1 cellular context compared by ENCODE assay signal in genomic region chr1:167722152-167722869, GRCh38.
TF ChIP-seq lines count a peak whose summit lies in the region.

No MANE protein-coding gene starts in this region.

TF ChIP-seq in H1, 55 proteins besides CTCF, POLR2A, EP300 and RAD21 (continued from another document):
- TF ChIP-seq HDAC2 (IDR thresholded peaks at IDR 0.05; ENCODE audit: borderline replicate concordance in 1 of 2, low read depth in 2 of 2, low read length in 2 of 2) (no peak), KDM4A (IDR thresholded peaks at IDR 0.05; ENCODE audit: low read depth, low read length, severe bottlenecking) (peak; percentile 92), PHF8 (conservative IDR thresholded peaks at IDR 0.05; ENCODE audit: low read depth, low read length) (peak; percentile 19), SP1 (IDR thresholded peaks at IDR 0.05; ENCODE audit: low read depth, low read length) (0 out of 2 replicates have a peak, but pooled peaks have one; percentile 20), ASH2L (IDR thresholded peaks at IDR 0.05; ENCODE audit: low read length) (peak; percentile 99), SP4 (IDR thresholded peaks at IDR 0.05; ENCODE audit: low read length) (no peak), RBBP5 (IDR thresholded peaks at IDR 0.05; ENCODE audit: borderline replicate concordance, low read depth, low read length) (peak; percentile 96; the same call in 1 of the 2 replicates), SIN3A (conservative IDR thresholded peaks at IDR 0.05 in 1 of 2, IDR thresholded peaks at IDR 0.05 in 1 of 2; ENCODE audit: low read depth in 1 of 2, low read length in 2 of 2) (peak in 1 of 2 experiments; percentile 31; a peak in 1 of 4 replicates), TBP (IDR thresholded peaks at IDR 0.05; ENCODE audit: low read depth, low read length) (0 out of 2 replicates have a peak, but pooled peaks have one; percentile 25)
